16 cellular contexts compared by ENCODE assay signal in genomic region chr18:23433360-23433759, GRCh38. TPM values are rescaled to one million over a fixed set of nuclear protein-coding genes. Genes with fewer than 3 reads are reported as not detected.
DNase-seq lines count a peak whose midpoint lies in the region; ATAC-seq, FAIRE-seq and TF ChIP-seq lines count a peak whose summit lies in the region.
"Had no signal": no experiment of that assay in that cellular context is flagged by ENCODE, and none has a peak within 500 bp of the region (broad histone marks: within the 10 kb centered on the region; RNA-seq: fewer than 3 reads in every experiment).

No MANE protein-coding gene starts in this region.

- H3K4me3 ChIP-seq in endothelial cell of umbilical vein (replicated peaks in 1 of 3; ENCODE audit: insufficient read depth in 1 of 3, low read depth in 1 of 3, low read length in 3 of 3) (no peak overlapping the region), left ventricle myocardium inferior (no peak overlapping the region), stomach (no peak overlapping the region), suprapubic skin (no peak overlapping the region)
- H3K4me3 ChIP-seq: BLaER1 treated with 17β-estradiol and CSF1 and Interleukin-3, amounts not matched to agents 10 nM and 100 nM had no signal

- TF ChIP-seq EP300 in stomach (IDR thresholded peaks at IDR 0.05) (no peak), suprapubic skin (IDR thresholded peaks at IDR 0.05) (no peak)

- BruUV-seq in endothelial cell of umbilical vein (replicated peaks; lab: Mats Ljungman, UMichigan), result no TSS peak

- no peak overlapping the region for H3K4me2 ChIP-seq in endothelial cell of umbilical vein (ENCODE audit: insufficient read depth, low read length)

- peaks cover 2% of the 10 kb centered on the region for H3K79me2 ChIP-seq in endothelial cell of umbilical vein (ENCODE audit: control insufficient read depth, insufficient read depth, low read length)

- H3K9ac ChIP-seq in endothelial cell of umbilical vein (replicated peaks; ENCODE audit: extremely low read depth, insufficient read depth, low read length), result no peak overlapping the region
- H3K9ac ChIP-seq: BLaER1 treated with 17β-estradiol and CSF1 and Interleukin-3, amounts not matched to agents 10 nM and 100 nM had no signal

- no peaks in the 10 kb centered on the region for H3K36me3 ChIP-seq in endothelial cell of umbilical vein (ENCODE audit: control insufficient read depth in 2 of 2, extremely low read depth in 1 of 2, insufficient read depth in 2 of 2, low read length in 2 of 2)
- no peaks in the 10 kb centered on the region for H3K36me3 ChIP-seq in left ventricle myocardium inferior
- no peaks in the 10 kb centered on the region for H3K36me3 ChIP-seq in stomach
- no peaks in the 10 kb centered on the region for H3K36me3 ChIP-seq in suprapubic skin

- H3K27ac ChIP-seq in endothelial cell of umbilical vein (ENCODE audit: insufficient read depth, low read depth, low read length), result no peak overlapping the region
- H3K27ac ChIP-seq in left ventricle myocardium inferior (replicated peaks), result peak overlapping the region; percentile 58
- H3K27ac ChIP-seq in stomach, result no peak overlapping the region
- H3K27ac ChIP-seq in suprapubic skin, result no peak overlapping the region
- H3K27ac ChIP-seq: BLaER1 treated with 17β-estradiol and CSF1 and Interleukin-3, amounts not matched to agents 10 nM and 100 nM had no signal

- H3K4me1 ChIP-seq in endothelial cell of umbilical vein (ENCODE audit: control insufficient read depth, extremely low read depth, insufficient read depth, low read length) (peaks cover 4% of the 10 kb centered on the region), left ventricle myocardium inferior (peaks cover 26% of the 10 kb centered on the region), stomach (peaks cover 7 to 17% (median 13%) of the 10 kb centered on the region in 4 donors), suprapubic skin (peaks cover 15% of the 10 kb centered on the region)

- POLR2A ChIA-PET in endothelial cell of umbilical vein (lab: Charles Lee), result no interaction called here

- CTCF ChIA-PET in endothelial cell of umbilical vein (lab: Charles Lee), result interaction anchor here (0.7 to 1.8 kb wide), 4 partner anchors 9 to 302 kb away, joined by 3 to 8 read pairs (median 4); no protein-coding TSS in a partner anchor

- peak; percentile 1 for DNase-seq in NCI-H82 (lab: John Stamatoyannopoulos, UW)
- no peak for DNase-seq in NCI-H82 treated with DMSO at 0.1 percent for 48 hours (lab: John Stamatoyannopoulos, UW; ENCODE audit: unreplicated experiment)
- no peak for DNase-seq in endothelial cell of umbilical vein (ENCODE audit: low read depth, low spot score)
- no peak for DNase-seq in left ventricle myocardium inferior
- DNase-seq in stomach, result peak; percentile 36
- DNase-seq in NCI-H1105 treated with DMSO at 0.1 percent for 48 hours (lab: John Stamatoyannopoulos, UW), result no peak
- DNase-seq in suprapubic skin (ENCODE audit: low spot score in 2 of 2), result no peak
- DNase-seq: 8988T, DMS153, H9, NCI-H1092 treated with DMSO at 0.1 percent for 48 hours, NCI-H1694 treated with DMSO at 0.1 percent for 48 hours, NCI-H69, SHP77 treated with DMSO at 0.1 percent for 48 hours had no signal

- H3K27me3 ChIP-seq in endothelial cell of umbilical vein (ENCODE audit: control insufficient read depth in 2 of 2, insufficient read depth in 2 of 2, low read length in 2 of 2) (no peaks in the 10 kb centered on the region), left ventricle myocardium inferior (ENCODE audit: low read depth) (no peaks in the 10 kb centered on the region), stomach (no peaks in the 10 kb centered on the region), suprapubic skin (no peaks in the 10 kb centered on the region)
- H3K27me3 ChIP-seq: BLaER1 treated with 17β-estradiol and CSF1 and Interleukin-3, amounts not matched to agents 10 nM and 100 nM had no signal

- dilution Hi-C loops in endothelial cell of umbilical vein (cut with MboI; ENCODE audit: extremely low pct_ligation_motif_present, low sequenced_read_pairs), result no loop called here

- no peaks in the 10 kb centered on the region for H3K9me1 ChIP-seq in endothelial cell of umbilical vein (replicated peaks; ENCODE audit: control insufficient read depth, extremely low read depth, insufficient read depth, low read length)

- 66 to 82% (median 74%) methylated on average over 2 of the region's 2 CpGs for WGBS in stomach, 5 donors
- WGBS in suprapubic skin, result 33% methylated on average over 2 of the region's 2 CpGs

- H4K20me1 ChIP-seq in endothelial cell of umbilical vein (replicated peaks; ENCODE audit: control insufficient read depth, extremely low read depth, insufficient read depth, low read length), result no peaks in the 10 kb centered on the region
- H4K20me1 ChIP-seq: BLaER1 treated with 17β-estradiol and CSF1 and Interleukin-3, amounts not matched to agents 10 nM and 100 nM had no signal

- TF ChIP-seq POLR2A in endothelial cell of umbilical vein (IDR thresholded peaks at IDR 0.05; ENCODE audit: low read depth, low read length) (no peak), stomach (IDR thresholded peaks at IDR 0.05) (no peak), suprapubic skin (IDR thresholded peaks at IDR 0.05) (no peak)

- no peak for ATAC-seq in HG02642 (IDR thresholded peaks at IDR 0.05; ENCODE audit: poor library complexity, unreplicated experiment)

- peak; percentile 12 for FAIRE-seq in endothelial cell of umbilical vein (lab: Jason Lieb, UNC)

- peak overlapping the region; percentile 32 for H2AFZ ChIP-seq in endothelial cell of umbilical vein (ENCODE audit: low read depth, low read length)

- TF ChIP-seq CTCF in endothelial cell of umbilical vein (IDR thresholded peaks at IDR 0.05; ENCODE audit: extremely low read depth in 1 of 2, insufficient read depth in 1 of 2, low read depth in 1 of 2, low read length in 2 of 2) (no peak), left ventricle myocardium inferior (IDR thresholded peaks at IDR 0.05; ENCODE audit: borderline replicate concordance) (no peak), stomach (IDR thresholded peaks at IDR 0.05) (no peak), suprapubic skin (IDR thresholded peaks at IDR 0.05) (no peak)

- H3K9me3 ChIP-seq in endothelial cell of umbilical vein (replicated peaks; ENCODE audit: control insufficient read depth, insufficient read depth, low read length) (no peaks in the 10 kb centered on the region), left ventricle myocardium inferior (replicated peaks) (no peaks in the 10 kb centered on the region), stomach (no peaks in the 10 kb centered on the region), suprapubic skin (no peaks in the 10 kb centered on the region)

- intact Hi-C loops in endothelial cell of umbilical vein (cut with micrococcal nuclease) (no loop called here), left ventricle myocardium inferior (cut with micrococcal nuclease) (no loop called here), stomach (cut with DNase I; ENCODE audit: low total_unique reads) (no loop called here)

TF ChIP-seq in endothelial cell of umbilical vein, 7 proteins besides CTCF, POLR2A, EP300 and RAD21:
- TF ChIP-seq MAX (IDR thresholded peaks at IDR 0.05; ENCODE audit: insufficient read depth, insufficient read length) (no peak), EZH2 (IDR thresholded peaks at IDR 0.05; ENCODE audit: borderline replicate concordance, low read depth, low read length, severe bottlenecking) (no peak), JUN (IDR thresholded peaks at IDR 0.05; ENCODE audit: borderline replicate concordance, insufficient read depth, insufficient read length, low read depth) (no peak), FOS (IDR thresholded peaks at IDR 0.05; ENCODE audit: borderline replicate concordance, insufficient read depth, low read length) (no peak), POLR2AphosphoS5 (IDR thresholded peaks at IDR 0.05; ENCODE audit: insufficient read depth, low read depth, low read length) (no peak)

RNA-seq across cellular contexts. Expression of gene RIOK3, which starts 19.7 kb away (rescaled TPM):
- total RNA-seq in endothelial cell of umbilical vein (50.7 and 55.7 TPM in 2 replicates), left ventricle myocardium inferior (60.4 TPM), stomach (100 to 1,000 TPM in 1 of 5 donors, 10 to 100 TPM in 4; 49.4 to 140 (median 67.2) TPM), suprapubic skin (100 to 1,000 TPM in 2 of 4 donors, 10 to 100 TPM in 2; 85.4 to 219 (median 97.0) TPM)
- polyA plus RNA-seq in endothelial cell of umbilical vein (12.4 and 14.8 TPM in 2 replicates), stomach (10 to 100 TPM; 28.3 to 76.7 (median 52.7) TPM)
- polyA plus RNA-seq in endothelial cell of umbilical vein (2011; cell fraction: cytosol; rRNA removed), result 18.1 and 19.6 TPM in 2 replicates
- polyA plus RNA-seq in endothelial cell of umbilical vein (2011; cell fraction: nucleus; rRNA removed), result 49.5 and 55.9 TPM in 2 replicates
- 40.6 and 42.5 TPM in 2 replicates for polyA plus RNA-seq in endothelial cell of umbilical vein (2012)
- polyA minus RNA-seq in endothelial cell of umbilical vein, result 25.1 and 27.5 TPM in 2 replicates
- polyA minus RNA-seq in endothelial cell of umbilical vein (2011; cell fraction: cytosol; rRNA and poly(A)+ RNA removed), result 29.1 TPM
- 30.4 and 37.9 TPM in 2 replicates for polyA minus RNA-seq in endothelial cell of umbilical vein (2011; cell fraction: nucleus; rRNA and poly(A)+ RNA removed)

Comparison
In these comparisons a context has a peak if more than half of its experiments do, and no peak if none do; other contexts are left out.
1. DNase-seq: peak in NCI-H82 (single experiment) and stomach (single experiment); none in NCI-H82 treated with DMSO at 0.1 percent for 48 hours (single experiment), endothelial cell of umbilical vein (single experiment), left ventricle myocardium inferior (single experiment), NCI-H1105 treated with DMSO at 0.1 percent for 48 hours (single experiment) and suprapubic skin (0 of 2).